ENCODE assay signal across 8 cellular contexts in genomic region chr22:30326704-30327362, GRCh38.
A peak's percentile ranks its signal among the peaks of the same experiment; 100 is the strongest.
DNase-seq lines count a peak whose midpoint lies in the region; ATAC-seq, FAIRE-seq and TF ChIP-seq lines count a peak whose summit lies in the region.

Gene TBC1D10A, minus strand, starts transcription at chr22:30326941. Its CDS starts 60 bp downstream, at chr22:30326881.

- no peaks in the 10 kb centered on the region for H3K9me3 ChIP-seq in OCI-LY1 (ENCODE audit: low read length)

- no peaks in the 10 kb centered on the region for H3K27me3 ChIP-seq in OCI-LY1 (ENCODE audit: insufficient read depth, low read length)

- peak within 1 kb of the TSS; percentile 46 for H3K27ac ChIP-seq in OCI-LY1 (ENCODE audit: low read depth, low read length, poor library complexity, severe bottlenecking)

- peak within 1 kb of the TSS; percentile 95 for H3K4me2 ChIP-seq in OCI-LY1 (ENCODE audit: low read length)

- no peaks in the 10 kb centered on the region for H4K20me1 ChIP-seq in OCI-LY1 (ENCODE audit: insufficient read depth, low read length)

- peaks cover 29% of the 10 kb centered on the region for H3K4me1 ChIP-seq in OCI-LY1 (ENCODE audit: insufficient read depth, low read length, severe bottlenecking)

- no peaks in the 10 kb centered on the region for H3F3A ChIP-seq in OCI-LY1 (ENCODE audit: insufficient read depth, low read length)

- ATAC-seq in GM21526 (IDR thresholded peaks at IDR 0.05; ENCODE audit: low FRiP score, unreplicated experiment): peak; percentile 80

- FAIRE-seq in D721Med (lab: Jason Lieb, UNC): no peak

- DNase-seq in D721Med (ENCODE audit: insufficient read length, low spot score) (peak; percentile 54), HuH-7.5 (ENCODE audit: low spot score) (peak; percentile 93), activated T-cell treated with anti-CD3 and anti-CD28 coated beads for 24 hours (ENCODE audit: low read depth) (peak; percentile 91), epithelial cell of esophagus (ENCODE audit: low read depth) (peak; percentile 98), middle frontal gyrus (ENCODE audit: extremely low spot score, low spot score) (peak; percentile 71)
- peak; percentile 82 to 91 for DNase-seq in stimulated activated CD8-positive, alpha-beta memory T cell treated with anti-CD3 and anti-CD28 coated beads, Interleukin-2, amount 100 ng/mL, for 1 hour (ENCODE audit: low read depth in 2 of 2)

- H3K9me2 ChIP-seq in OCI-LY1 (ENCODE audit: low read depth, low read length): no peaks in the 10 kb centered on the region

- H3K9ac ChIP-seq in OCI-LY1 (ENCODE audit: low read length): peak within 1 kb of the TSS; percentile 79

- H3K4me3 ChIP-seq in OCI-LY1 (ENCODE audit: low read depth, low read length, poor library complexity, severe bottlenecking) (peak within 1 kb of the TSS; percentile 93), epithelial cell of esophagus (ENCODE audit: low read length) (peak within 1 kb of the TSS; percentile 74)

- TF ChIP-seq CTCF in D721Med (IDR thresholded peaks at IDR 0.05; ENCODE audit: insufficient read depth, missing control alignments) (no peak), OCI-LY1 (IDR thresholded peaks at IDR 0.05; ENCODE audit: low read length) (no peak), epithelial cell of esophagus (IDR thresholded peaks at IDR 0.05; ENCODE audit: insufficient read depth, low read depth, low read length, missing control alignments) (no peak)

- peaks cover 24% of the 10 kb centered on the region for H3K36me3 ChIP-seq in OCI-LY1 (ENCODE audit: insufficient read depth, low read length)

- no peak within 1 kb of the TSS for H2AFZ ChIP-seq in OCI-LY1 (ENCODE audit: low read length)

- no peaks in the 10 kb centered on the region for H3K79me2 ChIP-seq in OCI-LY1 (ENCODE audit: insufficient read depth, low read length)

Comparison
In these comparisons a context has a peak if more than half of its experiments do, and no peak if none do; other contexts are left out.
1. Peak in every context shown above with its lines: DNase-seq, ATAC-seq, H3K4me3 ChIP-seq and H3K27ac ChIP-seq.